Comparison of ENCODE assay signal across 18 cellular contexts in the genomic region with DNA sequence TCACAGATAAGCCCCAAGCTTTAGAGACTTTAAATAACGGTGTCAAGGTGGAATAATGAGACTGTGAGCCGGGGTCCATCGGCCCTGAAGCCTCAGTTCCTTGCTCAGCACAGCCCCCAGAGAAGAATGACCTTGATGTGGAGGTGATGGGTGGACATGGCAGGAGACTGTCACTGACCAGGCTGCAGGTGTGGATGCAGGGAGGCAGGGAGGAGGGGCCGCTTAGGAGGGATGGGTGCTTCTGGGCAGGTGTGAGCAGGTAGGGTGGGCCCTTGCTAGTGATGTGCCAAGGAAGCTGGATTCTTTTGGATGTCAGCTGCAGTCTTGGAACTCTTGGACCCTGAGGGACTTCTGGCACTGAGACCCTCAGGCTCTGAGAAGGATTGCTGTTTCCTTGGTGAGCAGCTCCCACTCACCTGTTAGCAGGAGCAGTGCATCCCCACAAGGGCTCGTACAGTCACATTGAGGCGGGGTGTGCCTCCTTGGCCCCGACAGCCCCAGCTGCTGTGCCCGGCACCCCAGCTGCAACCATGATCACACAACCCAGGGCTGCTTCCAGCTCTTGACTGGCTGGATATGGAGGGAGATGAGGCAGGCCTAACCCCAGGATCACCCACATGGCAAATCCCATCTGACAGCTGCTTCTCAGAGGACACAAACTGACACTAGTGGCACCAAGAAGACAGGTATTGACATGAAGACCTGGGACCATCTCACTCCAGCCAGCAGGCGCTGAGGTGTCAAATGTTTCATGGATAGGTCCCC.
"Had no signal": no experiment of that assay in that cellular context is flagged by ENCODE, and none has a peak within 500 bp of the region (broad histone marks: within the 10 kb centered on the region; RNA-seq: fewer than 3 reads in every experiment).

No MANE protein-coding gene starts in this region.

- DNase-seq: activated CD4-positive, alpha-beta T cell treated with anti-CD3 and anti-CD28 coated beads for 36 hours; activated CD4-positive, CD25-positive, alpha-beta regulatory T cell; activated gamma-delta T cell; activated naive CD4-positive, alpha-beta T cell treated with anti-CD3 and anti-CD28 coated beads, Interleukin-2, amount 10 ng/mL, durations not matched to agents 7 days and 5 days; dermis blood vessel endothelial cell; effector CD8-positive, alpha-beta T cell; gastrocnemius medialis; glutamatergic neuron; islet precursor cell; midbrain; psoas muscle; stimulated activated CD4-positive, alpha-beta T cell treated with anti-CD3 and anti-CD28 coated beads, Interleukin-15, amount 100 ng/mL, for 24 hours; stimulated activated CD4-positive, alpha-beta T cell treated with anti-CD3 and anti-CD28 coated beads, Interleukin-2, amount 100 ng/mL, for 24 hours; stimulated activated naive CD4-positive, alpha-beta T cell treated with Interleukin-2 at 50 U/mL for 16 hours; T-helper 1 cell had no signal

- ATAC-seq: activated CD4-positive, alpha-beta T cell treated with anti-CD3 and anti-CD28 coated beads for 36 hours; gastrocnemius medialis; psoas muscle had no signal

- H3K27ac Mint-ChIP-seq: activated CD4-positive, alpha-beta T cell treated with anti-CD3 and anti-CD28 coated beads for 36 hours; activated naive CD8-positive, alpha-beta T cell treated with anti-CD3 and anti-CD28 coated beads, Interleukin-2, amount 10 ng/mL, durations not matched to agents 7 days and 5 days; naive thymus-derived CD4-positive, alpha-beta T cell had no signal

- H3K36me3 Mint-ChIP-seq: activated naive CD4-positive, alpha-beta T cell treated with anti-CD3 and anti-CD28 coated beads, Interleukin-2, amount 10 ng/mL, durations not matched to agents 7 days and 5 days; activated naive CD8-positive, alpha-beta T cell treated with anti-CD3 and anti-CD28 coated beads, Interleukin-2, amount 10 ng/mL, durations not matched to agents 7 days and 5 days; brain; naive thymus-derived CD4-positive, alpha-beta T cell had no signal

- H3K9me3 Mint-ChIP-seq: activated naive CD4-positive, alpha-beta T cell treated with anti-CD3 and anti-CD28 coated beads, Interleukin-2, amount 10 ng/mL, durations not matched to agents 7 days and 5 days; activated naive CD8-positive, alpha-beta T cell treated with anti-CD3 and anti-CD28 coated beads, Interleukin-2, amount 10 ng/mL, durations not matched to agents 7 days and 5 days; naive thymus-derived CD4-positive, alpha-beta T cell had no signal

- H3K4me1 Mint-ChIP-seq: activated naive CD4-positive, alpha-beta T cell treated with anti-CD3 and anti-CD28 coated beads, Interleukin-2, amount 10 ng/mL, durations not matched to agents 7 days and 5 days; activated naive CD8-positive, alpha-beta T cell treated with anti-CD3 and anti-CD28 coated beads, Interleukin-2, amount 10 ng/mL, durations not matched to agents 7 days and 5 days had no signal

- H3K4me3 Mint-ChIP-seq: activated CD4-positive, alpha-beta T cell treated with anti-CD3 and anti-CD28 coated beads for 36 hours; activated naive CD4-positive, alpha-beta T cell treated with anti-CD3 and anti-CD28 coated beads, Interleukin-2, amount 10 ng/mL, durations not matched to agents 7 days and 5 days; activated naive CD8-positive, alpha-beta T cell treated with anti-CD3 and anti-CD28 coated beads, Interleukin-2, amount 10 ng/mL, durations not matched to agents 7 days and 5 days; brain; naive thymus-derived CD4-positive, alpha-beta T cell had no signal
